Comparison of ENCODE assay signal across 19 cellular contexts in the genomic region with DNA sequence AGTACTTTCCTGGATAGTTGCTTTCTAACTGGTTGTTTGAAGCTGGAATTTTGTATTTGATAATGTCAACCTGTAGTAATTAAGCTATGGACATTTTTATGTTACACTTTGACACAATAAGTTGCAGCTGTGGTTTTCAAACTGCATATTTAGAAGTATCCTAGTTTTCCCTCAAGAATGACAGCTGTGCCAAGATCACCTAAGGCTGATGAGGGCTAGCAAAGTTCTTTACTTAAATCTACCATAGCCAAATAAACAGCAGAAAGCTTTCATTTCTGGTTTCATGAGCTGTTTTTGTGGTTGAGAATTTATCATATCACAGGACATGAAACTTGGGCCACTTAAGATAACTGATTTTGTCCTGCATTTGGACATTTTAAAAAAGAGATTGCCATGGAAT. TPM values are rescaled to one million over a fixed set of nuclear protein-coding genes. Genes with fewer than 3 reads are reported as not detected.
A peak's percentile ranks its signal among the peaks of the same experiment; 100 is the strongest.
DNase-seq lines count a peak whose midpoint lies in the region; ATAC-seq, FAIRE-seq and TF ChIP-seq lines count a peak whose summit lies in the region.
"Had no signal": no experiment of that assay in that cellular context is flagged by ENCODE, and none has a peak within 500 bp of the region (broad histone marks: within the 10 kb centered on the region; RNA-seq: fewer than 3 reads in every experiment).

No MANE protein-coding gene starts in this region.

- CTCF ChIA-PET in activated CD8-positive, alpha-beta T cell treated with anti-CD3 and anti-CD28 coated beads for 36 hours (lab: Charles Lee), result interaction anchor here (0.9 to 4.1 kb wide), 4 partner anchors 10 to 46 kb away, joined by 3 to 23 read pairs (median 3); a partner anchor contains a TSS
- CTCF ChIA-PET in activated CD8-positive, alpha-beta T cell treated with anti-CD3 and anti-CD28 coated beads, Interleukin-2, amount 10 ng/mL, durations not matched to agents 7 days and 5 days (lab: Charles Lee), result interaction anchor here (0.8 to 1.6 kb wide), 4 partner anchors 12 to 33 kb away, joined by 3 to 6 read pairs (median 3); a partner anchor contains a TSS

- FAIRE-seq in keratinocyte (lab: Jason Lieb, UNC), result no peak
- FAIRE-seq: D721Med, HepG2 had no signal

- H3K18ac ChIP-seq in mesenchymal stem cell (ENCODE audit: low read depth in 1 of 2, low read length in 2 of 2), result no peak overlapping the region

- H2BK15ac ChIP-seq in mesenchymal stem cell (ENCODE audit: low read depth, poor library complexity, severe bottlenecking), result no peak overlapping the region

- H3K79me1 ChIP-seq in mesenchymal stem cell (replicated peaks; ENCODE audit: low read length, poor library complexity, severe bottlenecking), result no peaks in the 10 kb centered on the region

- H2AFZ ChIP-seq in keratinocyte (ENCODE audit: control insufficient read depth, low read length) (peak overlapping the region; percentile 72), mesenchymal stem cell (ENCODE audit: low read depth, low read length) (no peak overlapping the region)

- no peaks in the 10 kb centered on the region for H3K9me3 Mint-ChIP-seq in activated CD8-positive, alpha-beta T cell treated with anti-CD3 and anti-CD28 coated beads for 36 hours
- no peaks in the 10 kb centered on the region for H3K9me3 Mint-ChIP-seq in activated CD8-positive, alpha-beta T cell treated with anti-CD3 and anti-CD28 coated beads, Interleukin-2, amount 10 ng/mL, durations not matched to agents 7 days and 5 days (ENCODE audit: insufficient read depth)
- no peaks in the 10 kb centered on the region for H3K9me3 Mint-ChIP-seq in activated T-helper 1 cell treated with anti-CD3 and anti-CD28 coated beads, Interleukin-12 subunit alpha, Interleukin-12 subunit beta, Interleukin-2, Interleukin-4 antibody, amounts not matched to agents 30 ng/mL and 10 ng/mL and 1 ng/mL, durations not matched to agents 14 hours and 24 hours and 36 hours
- H3K9me3 Mint-ChIP-seq: CD8-positive, alpha-beta T cell had no signal

- no peak overlapping the region for H4K8ac ChIP-seq in mesenchymal stem cell (ENCODE audit: low read length)

- no peak overlapping the region for H3K4me2 ChIP-seq in keratinocyte (ENCODE audit: control insufficient read depth, extremely low read depth, insufficient read depth, low read depth, low read length)
- no peak overlapping the region for H3K4me2 ChIP-seq in mesenchymal stem cell (ENCODE audit: low read length, poor library complexity, severe bottlenecking)

- peaks cover 26% of the 10 kb centered on the region for H3K4me1 Mint-ChIP-seq in activated CD8-positive, alpha-beta T cell treated with anti-CD3 and anti-CD28 coated beads for 36 hours (ENCODE audit: low read depth)
- H3K4me1 Mint-ChIP-seq in activated CD8-positive, alpha-beta T cell treated with anti-CD3 and anti-CD28 coated beads, Interleukin-2, amount 10 ng/mL, durations not matched to agents 7 days and 5 days (ENCODE audit: low read depth), result peaks cover 18% of the 10 kb centered on the region
- peaks cover 21% of the 10 kb centered on the region for H3K4me1 Mint-ChIP-seq in activated T-helper 1 cell treated with anti-CD3 and anti-CD28 coated beads, Interleukin-12 subunit alpha, Interleukin-12 subunit beta, Interleukin-2, Interleukin-4 antibody, amounts not matched to agents 30 ng/mL and 10 ng/mL and 1 ng/mL, durations not matched to agents 14 hours and 24 hours and 36 hours (ENCODE audit: low read depth)

- intact Hi-C loops in activated CD8-positive, alpha-beta T cell treated with anti-CD3 and anti-CD28 coated beads for 36 hours (cut with micrococcal nuclease), result loop anchor here (5.0 kb wide), 1 partner anchor 44 kb away; no protein-coding TSS in a partner anchor
- intact Hi-C loops in activated T-helper 1 cell treated with anti-CD3 and anti-CD28 coated beads, Interleukin-12 subunit alpha, Interleukin-12 subunit beta, Interleukin-2, Interleukin-4 antibody, amounts not matched to agents 30 ng/mL and 10 ng/mL and 1 ng/mL, durations not matched to agents 14 hours and 24 hours and 36 hours (cut with micrococcal nuclease), result no loop called here

- H3K36me3 Mint-ChIP-seq in activated CD8-positive, alpha-beta T cell treated with anti-CD3 and anti-CD28 coated beads for 36 hours (ENCODE audit: low read depth), result no peaks in the 10 kb centered on the region
- H3K36me3 Mint-ChIP-seq in activated CD8-positive, alpha-beta T cell treated with anti-CD3 and anti-CD28 coated beads, Interleukin-2, amount 10 ng/mL, durations not matched to agents 7 days and 5 days (ENCODE audit: low read depth), result no peaks in the 10 kb centered on the region
- no peaks in the 10 kb centered on the region for H3K36me3 Mint-ChIP-seq in activated T-helper 1 cell treated with anti-CD3 and anti-CD28 coated beads, Interleukin-12 subunit alpha, Interleukin-12 subunit beta, Interleukin-2, Interleukin-4 antibody, amounts not matched to agents 30 ng/mL and 10 ng/mL and 1 ng/mL, durations not matched to agents 14 hours and 24 hours and 36 hours (ENCODE audit: low read depth)
- H3K36me3 Mint-ChIP-seq: CD8-positive, alpha-beta T cell had no signal

- peaks cover 20% of the 10 kb centered on the region for H3K27me3 Mint-ChIP-seq in activated CD8-positive, alpha-beta T cell treated with anti-CD3 and anti-CD28 coated beads for 36 hours
- peaks cover 10% of the 10 kb centered on the region for H3K27me3 Mint-ChIP-seq in activated CD8-positive, alpha-beta T cell treated with anti-CD3 and anti-CD28 coated beads, Interleukin-2, amount 10 ng/mL, durations not matched to agents 7 days and 5 days (ENCODE audit: low read depth)
- H3K27me3 Mint-ChIP-seq in activated T-helper 1 cell treated with anti-CD3 and anti-CD28 coated beads, Interleukin-12 subunit alpha, Interleukin-12 subunit beta, Interleukin-2, Interleukin-4 antibody, amounts not matched to agents 30 ng/mL and 10 ng/mL and 1 ng/mL, durations not matched to agents 14 hours and 24 hours and 36 hours (ENCODE audit: insufficient read depth), result peaks cover 9% of the 10 kb centered on the region

- peak overlapping the region; percentile 59 for H3K27ac Mint-ChIP-seq in activated CD8-positive, alpha-beta T cell treated with anti-CD3 and anti-CD28 coated beads for 36 hours
- H3K27ac Mint-ChIP-seq in activated CD8-positive, alpha-beta T cell treated with anti-CD3 and anti-CD28 coated beads, Interleukin-2, amount 10 ng/mL, durations not matched to agents 7 days and 5 days, result no peak overlapping the region
- peak overlapping the region; percentile 10 for H3K27ac Mint-ChIP-seq in activated T-helper 1 cell treated with anti-CD3 and anti-CD28 coated beads, Interleukin-12 subunit alpha, Interleukin-12 subunit beta, Interleukin-2, Interleukin-4 antibody, amounts not matched to agents 30 ng/mL and 10 ng/mL and 1 ng/mL, durations not matched to agents 14 hours and 24 hours and 36 hours
- H3K27ac Mint-ChIP-seq: CD8-positive, alpha-beta T cell had no signal

- H4K20me1 ChIP-seq in keratinocyte (ENCODE audit: control insufficient read depth, extremely low read depth, insufficient read depth, low read length), result no peaks in the 10 kb centered on the region

- H2BK12ac ChIP-seq in mesenchymal stem cell (ENCODE audit: low read length in 2 of 2), result no peak overlapping the region

- H2BK5ac ChIP-seq in mesenchymal stem cell (ENCODE audit: low read depth, low read length, poor library complexity, severe bottlenecking), result no peak overlapping the region

- H2AK5ac ChIP-seq in mesenchymal stem cell (ENCODE audit: low read length, severe bottlenecking), result no peak overlapping the region

- H3K4me3 ChIP-seq in keratinocyte (ENCODE audit: control insufficient read depth in 2 of 3, extremely low read depth in 1 of 3, insufficient read depth in 2 of 3, low read depth in 1 of 3, low read length in 3 of 3) (no peak overlapping the region), mesenchymal stem cell (ENCODE audit: insufficient read depth in 1 of 2, low read depth in 1 of 2, low read length in 2 of 2) (no peak overlapping the region)

- H3K9me1 ChIP-seq in keratinocyte (ENCODE audit: control insufficient read depth, extremely low read depth, insufficient read depth, low read length), result no peaks in the 10 kb centered on the region

- no peak overlapping the region for H3K14ac ChIP-seq in mesenchymal stem cell (ENCODE audit: low read length in 2 of 2)

- H3K27ac ChIP-seq in keratinocyte (ENCODE audit: control insufficient read depth, insufficient read depth, low read length) (no peak overlapping the region), mesenchymal stem cell (ENCODE audit: low read length, poor library complexity, severe bottlenecking) (no peak overlapping the region)

- no peaks in the 10 kb centered on the region for H3K79me2 ChIP-seq in keratinocyte (ENCODE audit: control insufficient read depth, insufficient read depth, low read length)

- no peak overlapping the region for H3K23ac ChIP-seq in mesenchymal stem cell (ENCODE audit: low read length in 2 of 2)

- no peak for DNase-seq in activated CD8-positive, alpha-beta T cell treated with anti-CD3 and anti-CD28 coated beads for 36 hours
- no peak for DNase-seq in activated CD8-positive, alpha-beta T cell treated with anti-CD3 and anti-CD28 coated beads, Interleukin-2, amount 10 ng/mL, durations not matched to agents 7 days and 5 days
- DNase-seq in M059J (ENCODE audit: low read depth) (peak; percentile 66), keratinocyte (ENCODE audit: low read depth, low spot score) (no peak), HuH-7 (ENCODE audit: low spot score) (no peak), mesenchymal stem cell (no peak)
- DNase-seq in activated T-helper 1 cell treated with anti-CD3 and anti-CD28 coated beads, Interleukin-12 subunit alpha, Interleukin-12 subunit beta, Interleukin-2, Interleukin-4 antibody, amounts not matched to agents 30 ng/mL and 10 ng/mL and 1 ng/mL, durations not matched to agents 14 hours and 24 hours and 36 hours (ENCODE audit: low spot score), result no peak
- DNase-seq: 8988T; CD8-positive, alpha-beta T cell; DMS79 treated with DMSO at 0.1 percent for 48 hours; NCI-H1436 treated with DMSO at 0.1 percent for 48 hours; NCI-H2081; NCI-H510A; NCI-H82; SHP77 had no signal

- dilution Hi-C loops in keratinocyte (cut with MboI; ENCODE audit: extremely low pct_ligation_motif_present, low sequenced_read_pairs), result no loop called here

- no peak overlapping the region for H4K91ac ChIP-seq in mesenchymal stem cell (ENCODE audit: low read length)

- H3K9ac ChIP-seq in keratinocyte (ENCODE audit: control insufficient read depth, extremely low read depth, insufficient read depth, low read length) (no peak overlapping the region), mesenchymal stem cell (ENCODE audit: low read length) (no peak overlapping the region)

- POLR2A ChIA-PET in activated CD8-positive, alpha-beta T cell treated with anti-CD3 and anti-CD28 coated beads for 36 hours (lab: Charles Lee), result interaction anchor here (0.6 kb wide), 1 partner anchor 10 kb away, joined by 3 read pairs; no protein-coding TSS in a partner anchor
- POLR2A ChIA-PET in activated CD8-positive, alpha-beta T cell treated with anti-CD3 and anti-CD28 coated beads, Interleukin-2, amount 10 ng/mL, durations not matched to agents 7 days and 5 days (lab: Charles Lee), result no interaction called here

- no peak overlapping the region for H2BK120ac ChIP-seq in mesenchymal stem cell (ENCODE audit: low read depth, low read length)

- H3K27me3 ChIP-seq in keratinocyte (ENCODE audit: control insufficient read depth, extremely low read depth, insufficient read depth, low read length), result no peaks in the 10 kb centered on the region
- no peaks in the 10 kb centered on the region for H3K27me3 ChIP-seq in mesenchymal stem cell (ENCODE audit: control insufficient read depth in 1 of 2, insufficient read depth in 1 of 2, low read length in 2 of 2)

- no peak overlapping the region for H3K4me3 Mint-ChIP-seq in activated CD8-positive, alpha-beta T cell treated with anti-CD3 and anti-CD28 coated beads for 36 hours
- no peak overlapping the region for H3K4me3 Mint-ChIP-seq in activated CD8-positive, alpha-beta T cell treated with anti-CD3 and anti-CD28 coated beads, Interleukin-2, amount 10 ng/mL, durations not matched to agents 7 days and 5 days
- no peak overlapping the region for H3K4me3 Mint-ChIP-seq in activated T-helper 1 cell treated with anti-CD3 and anti-CD28 coated beads, Interleukin-12 subunit alpha, Interleukin-12 subunit beta, Interleukin-2, Interleukin-4 antibody, amounts not matched to agents 30 ng/mL and 10 ng/mL and 1 ng/mL, durations not matched to agents 14 hours and 24 hours and 36 hours
- H3K4me3 Mint-ChIP-seq: CD8-positive, alpha-beta T cell had no signal

- no peak overlapping the region for H3K4ac ChIP-seq in mesenchymal stem cell (ENCODE audit: low read depth in 1 of 2, low read length in 2 of 2)

- no peak for TF ChIP-seq CTCF in activated CD8-positive, alpha-beta T cell treated with anti-CD3 and anti-CD28 coated beads for 36 hours (IDR thresholded peaks at IDR 0.05)
- TF ChIP-seq CTCF in keratinocyte (optimal IDR thresholded peaks at IDR 0.05 in 1 of 3, IDR thresholded peaks at IDR 0.05 in 1 of 3, conservative IDR thresholded peaks at IDR 0.05 in 1 of 3; ENCODE audit: extremely low read depth in 1 of 3, insufficient read depth in 2 of 3, low read length in 3 of 3), result no peak

- no peak for ATAC-seq in activated CD8-positive, alpha-beta T cell treated with anti-CD3 and anti-CD28 coated beads for 36 hours
- no peak for ATAC-seq in activated CD8-positive, alpha-beta T cell treated with anti-CD3 and anti-CD28 coated beads, Interleukin-2, amount 10 ng/mL, durations not matched to agents 7 days and 5 days
- ATAC-seq in GM21786 (IDR thresholded peaks at IDR 0.05; ENCODE audit: unreplicated experiment), result no peak
- ATAC-seq: CD8-positive, alpha-beta T cell; HepG2; SK-N-SH treated with all-trans-retinoic acid at 6 μM for 48 hours had no signal

- H3K4me1 ChIP-seq in keratinocyte (ENCODE audit: control insufficient read depth, extremely low read depth, insufficient read depth, low read length) (peaks cover 10% of the 10 kb centered on the region), mesenchymal stem cell (ENCODE audit: control insufficient read depth, insufficient read depth, low read depth, low read length) (peaks cover 5% of the 10 kb centered on the region)

- H3K9me3 ChIP-seq in keratinocyte (ENCODE audit: control insufficient read depth, low read depth, low read length) (no peaks in the 10 kb centered on the region), mesenchymal stem cell (ENCODE audit: control insufficient read depth, low read length) (no peaks in the 10 kb centered on the region)

- H3K36me3 ChIP-seq in keratinocyte (ENCODE audit: control insufficient read depth in 2 of 2, extremely low read depth in 1 of 2, insufficient read depth in 2 of 2, low read length in 2 of 2) (no peaks in the 10 kb centered on the region), mesenchymal stem cell (ENCODE audit: control insufficient read depth in 1 of 2, insufficient read depth in 2 of 2, low read depth in 1 of 2, low read length in 2 of 2) (peaks cover 0 to 100% of the 10 kb centered on the region in 2 experiments)

RNA-seq across cellular contexts. Expression of a gene that starts 30.6 kb away (rescaled TPM):
- total RNA-seq in activated CD8-positive, alpha-beta T cell treated with anti-CD3 and anti-CD28 coated beads for 36 hours, result 10 to 100 TPM in 1 of 2 experiments, 1 to 10 TPM in 1; 7.6 to 10.2 TPM
- total RNA-seq in activated CD8-positive, alpha-beta T cell treated with anti-CD3 and anti-CD28 coated beads, Interleukin-2, amount 10 ng/mL, durations not matched to agents 7 days and 5 days, result 1 to 10 TPM; 1.9 to 2.2 TPM
- total RNA-seq in M059J (2014; rRNA removed; shearing (Covaris generic)), result 31.3 and 34.2 TPM in 2 replicates
- 1.1 and 2.2 TPM in 2 replicates for total RNA-seq in activated T-helper 1 cell treated with anti-CD3 and anti-CD28 coated beads, Interleukin-12 subunit alpha, Interleukin-12 subunit beta, Interleukin-2, Interleukin-4 antibody, amounts not matched to agents 30 ng/mL and 10 ng/mL and 1 ng/mL, durations not matched to agents 14 hours and 24 hours and 36 hours
- 8.9 to 15.0 TPM (median 12.1 TPM) in 3 replicates for polyA plus RNA-seq in keratinocyte
- polyA plus RNA-seq in keratinocyte (2011; ENCODE audit: low read depth), result not detected
- 15.2 and 19.0 TPM in 2 replicates for polyA plus RNA-seq in keratinocyte (2011; cell fraction: cytosol; rRNA removed)
- polyA plus RNA-seq in keratinocyte (2011; cell fraction: nucleus; rRNA removed), result 5.0 and 7.8 TPM in 2 replicates
- 4.5 and 11.0 TPM in 2 replicates for polyA plus RNA-seq in keratinocyte (2012; ENCODE audit: low replicate concordance)
- 3.5 to 4.6 TPM (median 3.5 TPM) in 3 replicates for polyA minus RNA-seq in keratinocyte
- not detected for polyA minus RNA-seq in keratinocyte (2011; cell fraction: cytosol; rRNA and poly(A)+ RNA removed)
- 0.42 and 0.62 TPM in 2 replicates for polyA minus RNA-seq in keratinocyte (2011; cell fraction: nucleus; rRNA and poly(A)+ RNA removed)
- 24.5 TPM for polyA plus RNA-seq in mesenchymal stem cell (2013, experiment 1 of 2)
- 24.6 TPM for polyA plus RNA-seq in mesenchymal stem cell (2013, experiment 2 of 2)

RNA-seq across cellular contexts. Expression of a gene that starts 30.8 kb away (rescaled TPM):
- total RNA-seq in activated CD8-positive, alpha-beta T cell treated with anti-CD3 and anti-CD28 coated beads for 36 hours, result 10 to 100 TPM; 38.7 to 39.1 TPM
- total RNA-seq in activated CD8-positive, alpha-beta T cell treated with anti-CD3 and anti-CD28 coated beads, Interleukin-2, amount 10 ng/mL, durations not matched to agents 7 days and 5 days, result 10 to 100 TPM; 16.0 to 16.5 TPM
- 22.7 and 29.8 TPM in 2 replicates for total RNA-seq in M059J (2014; rRNA removed; shearing (Covaris generic))
- total RNA-seq in activated T-helper 1 cell treated with anti-CD3 and anti-CD28 coated beads, Interleukin-12 subunit alpha, Interleukin-12 subunit beta, Interleukin-2, Interleukin-4 antibody, amounts not matched to agents 30 ng/mL and 10 ng/mL and 1 ng/mL, durations not matched to agents 14 hours and 24 hours and 36 hours, result 24.4 and 26.2 TPM in 2 replicates
- 6.3 to 15.4 TPM (median 11.0 TPM) in 3 replicates for polyA plus RNA-seq in keratinocyte
- 12.8 TPM for polyA plus RNA-seq in keratinocyte (2011; ENCODE audit: low read depth)
- 4.4 and 8.8 TPM in 2 replicates for polyA plus RNA-seq in keratinocyte (2011; cell fraction: cytosol; rRNA removed)
- polyA plus RNA-seq in keratinocyte (2011; cell fraction: nucleus; rRNA removed), result 15.4 and 21.8 TPM in 2 replicates
- polyA plus RNA-seq in keratinocyte (2012; ENCODE audit: low replicate concordance), result 7.8 and 15.5 TPM in 2 replicates
- 3.5 to 7.0 TPM (median 4.2 TPM) in 3 replicates for polyA minus RNA-seq in keratinocyte
- 3.5 TPM for polyA minus RNA-seq in keratinocyte (2011; cell fraction: cytosol; rRNA and poly(A)+ RNA removed)
- 8.7 and 11.1 TPM in 2 replicates for polyA minus RNA-seq in keratinocyte (2011; cell fraction: nucleus; rRNA and poly(A)+ RNA removed)
- polyA plus RNA-seq in mesenchymal stem cell (2013, experiment 1 of 2), result 8.3 TPM
- 8.9 TPM for polyA plus RNA-seq in mesenchymal stem cell (2013, experiment 2 of 2)
